ENCODE assay signal across 1 cellular context in genomic region chr1:118983558-118984021, GRCh38.
TF ChIP-seq lines count a peak whose summit lies in the region.

No MANE protein-coding gene starts in this region.

TF ChIP-seq in H1, 55 proteins besides CTCF, POLR2A, EP300 and RAD21:
- TF ChIP-seq CBX8 (IDR thresholded peaks at IDR 0.05; ENCODE audit: borderline replicate concordance, low read depth, low read length): peak; percentile 86; the same call in 1 of the 2 replicates
- TF ChIP-seq SUZ12 (IDR thresholded peaks at IDR 0.05; ENCODE audit: low read length): peak; percentile 95
- TF ChIP-seq USF2 (IDR thresholded peaks at IDR 0.05; ENCODE audit: low read length): no peak
- TF ChIP-seq YY1 (IDR thresholded peaks at IDR 0.05; ENCODE audit: low read depth, low read length): no peak
- no peak for TF ChIP-seq SAP30 (IDR thresholded peaks at IDR 0.05; ENCODE audit: insufficient read depth, insufficient replicate concordance, low read length)
- peak; percentile 70 for TF ChIP-seq RNF2 (IDR thresholded peaks at IDR 0.05; ENCODE audit: borderline replicate concordance, low read depth, low read length, missing control alignments, poor library complexity, severe bottlenecking)
- TF ChIP-seq EZH2 (IDR thresholded peaks at IDR 0.05; ENCODE audit: low read depth, low read length, severe bottlenecking): peak; percentile 98
- TF ChIP-seq JUN (IDR thresholded peaks at IDR 0.05; ENCODE audit: low read depth, low read length): no peak
- TF ChIP-seq, protein P1, sequence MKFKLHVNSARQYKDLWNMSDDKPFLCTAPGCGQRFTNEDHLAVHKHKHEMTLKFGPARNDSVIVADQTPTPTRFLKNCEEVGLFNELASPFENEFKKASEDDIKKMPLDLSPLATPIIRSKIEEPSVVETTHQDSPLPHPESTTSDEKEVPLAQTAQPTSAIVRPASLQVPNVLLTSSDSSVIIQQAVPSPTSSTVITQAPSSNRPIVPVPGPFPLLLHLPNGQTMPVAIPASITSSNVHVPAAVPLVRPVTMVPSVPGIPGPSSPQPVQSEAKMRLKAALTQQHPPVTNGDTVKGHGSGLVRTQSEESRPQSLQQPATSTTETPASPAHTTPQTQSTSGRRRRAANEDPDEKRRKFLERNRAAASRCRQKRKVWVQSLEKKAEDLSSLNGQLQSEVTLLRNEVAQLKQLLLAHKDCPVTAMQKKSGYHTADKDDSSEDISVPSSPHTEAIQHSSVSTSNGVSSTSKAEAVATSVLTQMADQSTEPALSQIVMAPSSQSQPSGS (IDR thresholded peaks at IDR 0.05; ENCODE audit: low read length): no peak
TF ChIP-seq in H1: peak in this region for 4.
